ENCODE assay signal across 27 cellular contexts in genomic region chr6:55748880-55749279, GRCh38.
"Had no signal": no experiment of that assay in that cellular context is flagged by ENCODE, and none has a peak within 500 bp of the region (broad histone marks: within the 10 kb centered on the region; RNA-seq: fewer than 3 reads in every experiment).

No MANE protein-coding gene starts in this region.

- H3K27ac ChIP-seq: stomach, suprapubic skin, testis, thoracic aorta, thyroid gland, tibial artery, tibial nerve, transverse colon, upper lobe of left lung, upper lobe of right lung, uterus, vagina had no signal

- H3K27me3 ChIP-seq: stomach, suprapubic skin, testis, thyroid gland, tibial artery, tibial nerve, transverse colon, upper lobe of left lung, upper lobe of right lung, uterus, vagina had no signal

- DNase-seq: stimulated activated CD4-positive, alpha-beta T cell treated with anti-CD3 and anti-CD28 coated beads, Interleukin-2, amount 100 ng/mL, for 48 hours; stimulated activated CD4-positive, alpha-beta T cell treated with anti-CD3 and anti-CD28 coated beads, Interleukin-4, amount 100 ng/mL, for 1 hour; stimulated activated CD4-positive, alpha-beta T cell treated with anti-CD3 and anti-CD28 coated beads, Interleukin-4, amount 100 ng/mL, for 24 hours; stimulated activated CD4-positive, alpha-beta T cell treated with anti-CD3 and anti-CD28 coated beads, Interleukin-4, amount 100 ng/mL, for 4 hours; stimulated activated CD8-positive, alpha-beta memory T cell treated with anti-CD3 and anti-CD28 coated beads, Interleukin-4, amount 100 ng/mL, for 48 hours; stimulated activated naive B cell treated with anti-CD40 and anti-IgM and Interleukin-4, amounts not matched to agents 10 μg/mL and 1 μg/mL and 100 μg/mL, for 72 hours; stimulated activated naive CD4-positive, alpha-beta T cell; stimulated activated naive CD4-positive, alpha-beta T cell treated with Interleukin-2 at 50 U/mL for 16 hours; stimulated activated naive CD8-positive, alpha-beta T cell treated with anti-CD3 and anti-CD28 coated beads, Interleukin-15, amount 100 ng/mL, for 72 hours; stimulated activated naive CD8-positive, alpha-beta T cell treated with anti-CD3 and anti-CD28 coated beads, Interleukin-15, Interleukin-2, amounts not matched to agents 100 U/mL and 50 U/mL, for 24 hours; stomach; substantia nigra; testis; thyroid gland; tibial artery; transverse colon; trophoblast cell; upper lobe of left lung; upper lobe of right lung; uterus had no signal

- H3K36me3 ChIP-seq: stomach, suprapubic skin, thoracic aorta, thyroid gland, tibial artery, tibial nerve, transverse colon, upper lobe of left lung, upper lobe of right lung, uterus, vagina had no signal

- H3K4me1 ChIP-seq: stomach, suprapubic skin, testis, thyroid gland, tibial artery, tibial nerve, transverse colon, upper lobe of left lung, upper lobe of right lung, uterus, vagina had no signal

- H3K4me3 ChIP-seq: stomach, suprapubic skin, testis, thoracic aorta, thyroid gland, tibial artery, tibial nerve, transverse colon, upper lobe of left lung, upper lobe of right lung, uterus, vagina had no signal

- H3K9me3 ChIP-seq: stomach, suprapubic skin, testis, thoracic aorta, thyroid gland, tibial artery, tibial nerve, transverse colon, upper lobe of left lung, upper lobe of right lung, uterus, vagina had no signal

- FAIRE-seq: urothelium cell line had no signal

- ATAC-seq: stimulated activated effector memory CD8-positive, alpha-beta T cell treated with anti-CD3 and anti-CD28 coated beads, Interleukin-12 subunit alpha, Interleukin-12 subunit beta, amount 100 ng/mL, for 72 hours; stimulated activated memory B cell treated with anti-CD40 and anti-IgM and Interleukin-4, amounts not matched to agents 10 μg/mL and 1 μg/mL and 100 μg/mL, for 72 hours; stimulated activated naive B cell treated with anti-CD40 and anti-IgM and Interleukin-4, amounts not matched to agents 10 μg/mL and 1 μg/mL and 100 μg/mL, for 72 hours; stimulated activated naive CD8-positive, alpha-beta T cell treated with anti-CD3 and anti-CD28 coated beads, Interleukin-15, amount 100 ng/mL, for 72 hours; stimulated activated naive CD8-positive, alpha-beta T cell treated with anti-CD3 and anti-CD28 coated beads, Interleukin-15, Interleukin-2, amounts not matched to agents 100 U/mL and 50 U/mL, for 24 hours; upper lobe of right lung had no signal
